ENCODE assay signal across 19 cellular contexts in genomic region chr14:89498836-89499235, GRCh38.
DNase-seq lines count a peak whose midpoint lies in the region; TF ChIP-seq lines count a peak whose summit lies in the region.
"Had no signal": no experiment of that assay in that cellular context is flagged by ENCODE, and none has a peak within 500 bp of the region (broad histone marks: within the 10 kb centered on the region; RNA-seq: fewer than 3 reads in every experiment).

No MANE protein-coding gene starts in this region.

- no peaks in the 10 kb centered on the region for H3K27me3 ChIP-seq in endodermal cell (ENCODE audit: control insufficient read depth, insufficient read depth, low read length, poor library complexity, severe bottlenecking)
- H3K27me3 ChIP-seq in transverse colon = no peaks in the 10 kb centered on the region
- H3K27me3 ChIP-seq: Peyer's patch had no signal

- H3K4me3 Mint-ChIP-seq in endodermal cell = no peak overlapping the region
- H3K4me3 Mint-ChIP-seq in activated naive CD4-positive, alpha-beta T cell treated with anti-CD3 and anti-CD28 coated beads, Interleukin-2, amount 10 ng/mL, durations not matched to agents 7 days and 5 days = no peak overlapping the region

- H3K27ac Mint-ChIP-seq in endodermal cell = no peak overlapping the region
- no peak overlapping the region for H3K27ac Mint-ChIP-seq in activated naive CD4-positive, alpha-beta T cell treated with anti-CD3 and anti-CD28 coated beads, Interleukin-2, amount 10 ng/mL, durations not matched to agents 7 days and 5 days

- peaks cover under 1% of the 10 kb centered on the region for H3K4me1 Mint-ChIP-seq in endodermal cell
- H3K4me1 Mint-ChIP-seq in activated naive CD4-positive, alpha-beta T cell treated with anti-CD3 and anti-CD28 coated beads, Interleukin-2, amount 10 ng/mL, durations not matched to agents 7 days and 5 days = peaks cover 8% of the 10 kb centered on the region

- DNase-seq in NOMO-1 (lab: John Stamatoyannopoulos, UW; ENCODE audit: unreplicated experiment in 2 of 2) (peak; percentile 9 to 31), NOMO-1 treated with dmso at 0.1 percent for 144 hours (lab: John Stamatoyannopoulos, UW; ENCODE audit: unreplicated experiment) (no peak), NB4 (ENCODE audit: low read depth) (peak; percentile 88), endodermal cell (peak; percentile 25), H4 (ENCODE audit: low spot score) (no peak), transverse colon (no peak), GF-D8 (lab: John Stamatoyannopoulos, UW) (no peak)
- DNase-seq in activated naive CD4-positive, alpha-beta T cell treated with anti-CD3 and anti-CD28 coated beads, Interleukin-2, amount 10 ng/mL, durations not matched to agents 7 days and 5 days = no peak
- DNase-seq: AML-193, COR-L47, GDM1, NCI-H1436, NCI-H1930, NCI-H345, NCI-H524 treated with DMSO at 0.1 percent for 48 hours, Peyer's patch had no signal

- WGBS in endodermal cell (ENCODE audit: insufficient coverage in 1 of 2, insufficient read length in 1 of 2), 2 experiments = 88 to 94% methylated on average over 3 to 6 of the region's 6 CpGs
- WGBS in transverse colon (ENCODE audit: low coverage in 1 of 2), 2 donors = 72 to 88% methylated on average over 3 to 6 of the region's 6 CpGs

- H3K4me3 ChIP-seq in NB4 (ENCODE audit: low read depth, low read length) (no peak overlapping the region), endodermal cell (ENCODE audit: low read length) (no peak overlapping the region), transverse colon (no peak overlapping the region)
- H3K4me3 ChIP-seq: Peyer's patch, SK-N-MC had no signal

- intact Hi-C loops in transverse colon (cut with DNase I; ENCODE audit: low total_unique reads) = no loop called here

- H3K27ac ChIP-seq in endodermal cell (ENCODE audit: low read depth, low read length) = no peak overlapping the region
- H3K27ac ChIP-seq in transverse colon = no peak overlapping the region
- H3K27ac ChIP-seq: 22Rv1, C4-2B, Peyer's patch, SK-N-MC had no signal

- H3K4me1 ChIP-seq in endodermal cell (ENCODE audit: control insufficient read depth, insufficient read depth, low read length) = no peaks in the 10 kb centered on the region
- H3K4me1 ChIP-seq in transverse colon = peaks cover 0 to 2% (median 0%) of the 10 kb centered on the region in 4 donors
- H3K4me1 ChIP-seq: Peyer's patch had no signal

- H3K9me3 Mint-ChIP-seq in endodermal cell = no peaks in the 10 kb centered on the region
- no peaks in the 10 kb centered on the region for H3K9me3 Mint-ChIP-seq in activated naive CD4-positive, alpha-beta T cell treated with anti-CD3 and anti-CD28 coated beads, Interleukin-2, amount 10 ng/mL, durations not matched to agents 7 days and 5 days

- H3K36me3 ChIP-seq in endodermal cell (ENCODE audit: control insufficient read depth, insufficient read depth, low read length) = no peaks in the 10 kb centered on the region
- no peaks in the 10 kb centered on the region for H3K36me3 ChIP-seq in transverse colon
- H3K36me3 ChIP-seq: Peyer's patch had no signal

- in situ Hi-C loops in transverse colon (cut with MboI; ENCODE audit: low pct_ligation_motif_present in 1 of 4, low pct_unique_long_range_greater_than_20kb in 1 of 4, low sequenced_read_pairs in 3 of 4) = no loop called here

- TF ChIP-seq CTCF in NB4 (IDR thresholded peaks at IDR 0.05; ENCODE audit: low read depth, low read length) = no peak
- TF ChIP-seq CTCF in endodermal cell (conservative IDR thresholded peaks at IDR 0.05) = no peak
- TF ChIP-seq CTCF in transverse colon (IDR thresholded peaks at IDR 0.05) = no peak

- CTCF ChIA-PET in activated naive CD4-positive, alpha-beta T cell treated with anti-CD3 and anti-CD28 coated beads, Interleukin-2, amount 10 ng/mL, durations not matched to agents 7 days and 5 days (lab: Charles Lee) = no interaction called here

- TF ChIP-seq EP300 in transverse colon (IDR thresholded peaks at IDR 0.05; ENCODE audit: low read depth) = no peak

- TF ChIP-seq POLR2A in NB4 (IDR thresholded peaks at IDR 0.05; ENCODE audit: extremely low read depth, insufficient read length) (no peak), transverse colon (IDR thresholded peaks at IDR 0.05) (no peak)

- no peak overlapping the region for H3K9ac ChIP-seq in endodermal cell (ENCODE audit: extremely low read depth, low read length, poor library complexity, severe bottlenecking)

- H3K27me3 Mint-ChIP-seq in endodermal cell (ENCODE audit: insufficient read depth) = no peaks in the 10 kb centered on the region
- H3K27me3 Mint-ChIP-seq in activated naive CD4-positive, alpha-beta T cell treated with anti-CD3 and anti-CD28 coated beads, Interleukin-2, amount 10 ng/mL, durations not matched to agents 7 days and 5 days = no peaks in the 10 kb centered on the region

- peaks cover 2% of the 10 kb centered on the region for H3K36me3 Mint-ChIP-seq in endodermal cell (ENCODE audit: low read depth)
- peaks cover 29% of the 10 kb centered on the region for H3K36me3 Mint-ChIP-seq in activated naive CD4-positive, alpha-beta T cell treated with anti-CD3 and anti-CD28 coated beads, Interleukin-2, amount 10 ng/mL, durations not matched to agents 7 days and 5 days

- H3K9me3 ChIP-seq in endodermal cell (ENCODE audit: control insufficient read depth, low read length) (no peaks in the 10 kb centered on the region), transverse colon (no peaks in the 10 kb centered on the region)
- H3K9me3 ChIP-seq: Peyer's patch had no signal

Comparison
In these comparisons a context has a peak if more than half of its experiments do, and no peak if none do; other contexts are left out.
1. DNase-seq: peak in NOMO-1 (2 of 2), NB4 (single experiment) and endodermal cell (single experiment); none in NOMO-1 treated with dmso at 0.1 percent for 144 hours (single experiment), H4 (single experiment), activated naive CD4-positive, alpha-beta T cell treated with anti-CD3 and anti-CD28 coated beads, Interleukin-2, amount 10 ng/mL, durations not matched to agents 7 days and 5 days (single experiment), transverse colon (single experiment) and GF-D8 (single experiment).